Comparison of ENCODE assay signal across 14 cellular contexts in the genomic region with DNA sequence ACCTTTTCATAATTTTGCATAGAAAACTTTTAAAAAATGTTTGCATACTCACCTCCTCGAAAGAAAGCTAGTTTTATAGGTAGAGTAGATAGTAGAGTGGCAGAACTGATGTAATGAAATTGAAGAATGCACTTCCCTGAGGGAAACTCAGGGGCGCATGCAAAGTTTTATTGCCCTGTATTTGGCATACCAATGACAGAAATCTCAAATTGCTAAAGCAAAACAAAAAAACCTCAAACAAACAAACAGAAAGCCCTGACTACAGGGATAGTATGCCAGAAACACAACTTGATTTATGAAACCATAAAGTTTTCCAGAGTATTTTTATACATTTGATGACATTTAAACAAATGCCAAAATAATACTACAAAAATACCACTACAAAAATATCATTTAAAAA. TPM values are rescaled to one million over a fixed set of nuclear protein-coding genes. Genes with fewer than 3 reads are reported as not detected.
DNase-seq lines count a peak whose midpoint lies in the region; ATAC-seq, FAIRE-seq and TF ChIP-seq lines count a peak whose summit lies in the region.
"Had no signal": no experiment of that assay in that cellular context is flagged by ENCODE, and none has a peak within 500 bp of the region (broad histone marks: within the 10 kb centered on the region; RNA-seq: fewer than 3 reads in every experiment).

No MANE protein-coding gene starts in this region.

- H2AFZ ChIP-seq in neural progenitor cell (replicated peaks), result no peak overlapping the region

- H3K9me3 ChIP-seq in esophagus muscularis mucosa (no peaks in the 10 kb centered on the region), neural progenitor cell (ENCODE audit: low read depth) (no peaks in the 10 kb centered on the region), sigmoid colon (no peaks in the 10 kb centered on the region)

- intact Hi-C loops in Calu3 (cut with micrococcal nuclease; ENCODE audit: unreplicated experiment) (no loop called here), esophagus muscularis mucosa (cut with DNase I) (no loop called here), sigmoid colon (cut with DNase I) (no loop called here)

- DNase-seq in Calu3 (no peak), RCC 7860 (ENCODE audit: low spot score) (no peak), esophagus muscularis mucosa (ENCODE audit: extremely low spot score) (no peak), neural progenitor cell (ENCODE audit: low spot score) (no peak), NCI-H82 (lab: John Stamatoyannopoulos, UW) (no peak), H7 (no peak), sigmoid colon (no peak)
- no peak for DNase-seq in activated CD8-positive, alpha-beta T cell treated with anti-CD3 and anti-CD28 coated beads, Interleukin-2, amount 10 ng/mL, durations not matched to agents 7 days and 5 days
- DNase-seq: activated CD4-positive, alpha-beta T cell treated with anti-CD3 and anti-CD28 coated beads, Interleukin-2, amount 50 U/mL, for 1 hour; DMS53; RPMI8226; stimulated activated CD4-positive, alpha-beta T cell treated with anti-CD3 and anti-CD28 coated beads, Interleukin-12 subunit alpha, Interleukin-12 subunit beta, amount 100 ng/mL, for 4 hours; T-helper 2 cell had no signal

- H3K27ac ChIP-seq in esophagus muscularis mucosa (replicated peaks in 1 of 4) (peak overlapping the region in 1 of 4 donors; percentile 67), neural progenitor cell (peak overlapping the region; percentile 35), sigmoid colon (peak overlapping the region in 2 of 4 donors; percentile 33 to 78)

- TF ChIP-seq POLR2A in esophagus muscularis mucosa (IDR thresholded peaks at IDR 0.05; ENCODE audit: low read depth) (no peak), sigmoid colon (IDR thresholded peaks at IDR 0.05) (no peak)

- H3K4me3 ChIP-seq in esophagus muscularis mucosa (peak overlapping the region; percentile 3 to 52 (median 25)), neural progenitor cell (no peak overlapping the region), H7 (ENCODE audit: insufficient read depth, low read depth, low read length) (no peak overlapping the region), sigmoid colon (peak overlapping the region in 2 of 4 donors; percentile 50 to 53)

- H3K4me1 Mint-ChIP-seq in Calu3 (ENCODE audit: low read depth, unreplicated experiment), result peaks cover 30% of the 10 kb centered on the region
- H3K4me1 Mint-ChIP-seq in neural progenitor cell, result peaks cover 11% of the 10 kb centered on the region
- H3K4me1 Mint-ChIP-seq in activated CD8-positive, alpha-beta T cell treated with anti-CD3 and anti-CD28 coated beads, Interleukin-2, amount 10 ng/mL, durations not matched to agents 7 days and 5 days (ENCODE audit: low read depth), result no peaks in the 10 kb centered on the region

- H3K4me2 ChIP-seq in neural progenitor cell, result no peak overlapping the region

- H3K27me3 ChIP-seq in esophagus muscularis mucosa (no peaks in the 10 kb centered on the region), neural progenitor cell (no peaks in the 10 kb centered on the region), H7 (ENCODE audit: control insufficient read depth, insufficient read depth, low read length) (no peaks in the 10 kb centered on the region), sigmoid colon (no peaks in the 10 kb centered on the region)

- peak; percentile 10 for FAIRE-seq in RCC 7860 (lab: Jason Lieb, UNC)

- no peaks in the 10 kb centered on the region for H3F3A ChIP-seq in neural progenitor cell (ENCODE audit: low read depth)

- peaks cover 10 to 22% (median 16%) of the 10 kb centered on the region in 4 donors for H3K4me1 ChIP-seq in esophagus muscularis mucosa
- H3K4me1 ChIP-seq in neural progenitor cell, result peaks cover 13% of the 10 kb centered on the region
- H3K4me1 ChIP-seq in sigmoid colon, result peaks cover 0 to 27% (median 12%) of the 10 kb centered on the region in 4 donors

- no peaks in the 10 kb centered on the region for H3K27me3 Mint-ChIP-seq in Calu3 (ENCODE audit: unreplicated experiment)
- no peaks in the 10 kb centered on the region for H3K27me3 Mint-ChIP-seq in neural progenitor cell (ENCODE audit: insufficient read depth, low read depth)
- H3K27me3 Mint-ChIP-seq in activated CD8-positive, alpha-beta T cell treated with anti-CD3 and anti-CD28 coated beads, Interleukin-2, amount 10 ng/mL, durations not matched to agents 7 days and 5 days (ENCODE audit: low read depth), result no peaks in the 10 kb centered on the region

- H3K36me3 ChIP-seq in esophagus muscularis mucosa (no peaks in the 10 kb centered on the region), neural progenitor cell (no peaks in the 10 kb centered on the region), H7 (replicated peaks; ENCODE audit: control insufficient read depth, insufficient read depth, low read length) (no peaks in the 10 kb centered on the region), sigmoid colon (no peaks in the 10 kb centered on the region)

- WGBS in esophagus muscularis mucosa, result 64% methylated on average over 2 of the region's 2 CpGs
- WGBS in sigmoid colon, 2 donors, result 22 to 53% methylated on average over 2 of the region's 2 CpGs

- BruUV-seq in Calu3 (replicated peaks; lab: Mats Ljungman, UMichigan), result no TSS peak

- H3K27ac Mint-ChIP-seq in Calu3 (ENCODE audit: unreplicated experiment) (no peak overlapping the region), neural progenitor cell (no peak overlapping the region)
- no peak overlapping the region for H3K27ac Mint-ChIP-seq in activated CD8-positive, alpha-beta T cell treated with anti-CD3 and anti-CD28 coated beads, Interleukin-2, amount 10 ng/mL, durations not matched to agents 7 days and 5 days

- CTCF ChIA-PET in Calu3 (lab: Charles Lee), result no interaction called here
- CTCF ChIA-PET in activated CD8-positive, alpha-beta T cell treated with anti-CD3 and anti-CD28 coated beads, Interleukin-2, amount 10 ng/mL, durations not matched to agents 7 days and 5 days (lab: Charles Lee), result interaction anchor here (0.7 kb wide), 1 partner anchor 103 kb away, joined by 3 read pairs; no protein-coding TSS in a partner anchor

- no peaks in the 10 kb centered on the region for H4K20me1 ChIP-seq in neural progenitor cell (ENCODE audit: low read depth)

- H3K4me3 Mint-ChIP-seq in Calu3 (ENCODE audit: low read depth, unreplicated experiment) (peak overlapping the region; percentile 34), neural progenitor cell (no peak overlapping the region)
- no peak overlapping the region for H3K4me3 Mint-ChIP-seq in activated CD8-positive, alpha-beta T cell treated with anti-CD3 and anti-CD28 coated beads, Interleukin-2, amount 10 ng/mL, durations not matched to agents 7 days and 5 days

- POLR2A ChIA-PET in activated CD8-positive, alpha-beta T cell treated with anti-CD3 and anti-CD28 coated beads, Interleukin-2, amount 10 ng/mL, durations not matched to agents 7 days and 5 days (lab: Charles Lee), result no interaction called here

- H3K36me3 Mint-ChIP-seq in Calu3 (ENCODE audit: insufficient read depth, unreplicated experiment) (peaks cover 22% of the 10 kb centered on the region), neural progenitor cell (no peaks in the 10 kb centered on the region)
- no peaks in the 10 kb centered on the region for H3K36me3 Mint-ChIP-seq in activated CD8-positive, alpha-beta T cell treated with anti-CD3 and anti-CD28 coated beads, Interleukin-2, amount 10 ng/mL, durations not matched to agents 7 days and 5 days (ENCODE audit: low read depth)

- ATAC-seq in activated CD8-positive, alpha-beta T cell treated with anti-CD3 and anti-CD28 coated beads, Interleukin-2, amount 10 ng/mL, durations not matched to agents 7 days and 5 days, result no peak

- H3K9ac ChIP-seq in neural progenitor cell, result no peak overlapping the region

- H3K9me3 Mint-ChIP-seq in Calu3 (ENCODE audit: low read depth, unreplicated experiment), result no peaks in the 10 kb centered on the region
- H3K9me3 Mint-ChIP-seq in neural progenitor cell, result no peaks in the 10 kb centered on the region
- no peaks in the 10 kb centered on the region for H3K9me3 Mint-ChIP-seq in activated CD8-positive, alpha-beta T cell treated with anti-CD3 and anti-CD28 coated beads, Interleukin-2, amount 10 ng/mL, durations not matched to agents 7 days and 5 days (ENCODE audit: insufficient read depth)

- TF ChIP-seq EP300 in esophagus muscularis mucosa (IDR thresholded peaks at IDR 0.05) (no peak), sigmoid colon (IDR thresholded peaks at IDR 0.05) (no peak)

- no peak for TF ChIP-seq CTCF in Calu3 (IDR thresholded peaks at IDR 0.05; ENCODE audit: unreplicated experiment)
- TF ChIP-seq CTCF in esophagus muscularis mucosa (IDR thresholded peaks at IDR 0.05), result no peak
- no peak for TF ChIP-seq CTCF in neural progenitor cell (IDR thresholded peaks at IDR 0.05)
- no peak for TF ChIP-seq CTCF in sigmoid colon (IDR thresholded peaks at IDR 0.05)

- H3K79me2 ChIP-seq in neural progenitor cell (ENCODE audit: low read depth), result no peaks in the 10 kb centered on the region

RNA-seq across cellular contexts. Expression of gene RASSF9, which starts 1.8 kb away (rescaled TPM):
- total RNA-seq in Calu3 (2022) (3.0 and 3.3 TPM in 2 replicates), esophagus muscularis mucosa (1 to 10 TPM; 1.2 to 3.6 (median 2.1) TPM), neural progenitor cell (ENCODE audit: low replicate concordance) (0.06 TPM in 1 of 2 replicates, not detected in the other), sigmoid colon (1 to 10 TPM; 2.7 to 3.9 (median 3.3) TPM)
- 0.41 and 0.87 TPM in 2 replicates for total RNA-seq in H7 (2014; rRNA removed; shearing (Covaris generic))
- total RNA-seq in activated CD8-positive, alpha-beta T cell treated with anti-CD3 and anti-CD28 coated beads, Interleukin-2, amount 10 ng/mL, durations not matched to agents 7 days and 5 days, result not detected
- under 1 TPM in 2 of 3 donors, not detected in 1; 0.32 to 0.60 TPM for polyA plus RNA-seq in sigmoid colon

RNA-seq across cellular contexts. Expression of gene NTS, which starts 39.7 kb away (rescaled TPM):
- total RNA-seq in Calu3 (2022) (not detected in 2 replicates), esophagus muscularis mucosa (under 1 TPM in 2 of 4 donors, not detected in 2; 0.33 to 0.40 TPM), neural progenitor cell (ENCODE audit: low replicate concordance) (0.40 TPM in 1 of 2 replicates, not detected in the other), sigmoid colon (not detected)
- 219 and 319 TPM in 2 replicates for total RNA-seq in H7 (2014; rRNA removed; shearing (Covaris generic))
- total RNA-seq in activated CD8-positive, alpha-beta T cell treated with anti-CD3 and anti-CD28 coated beads, Interleukin-2, amount 10 ng/mL, durations not matched to agents 7 days and 5 days, result not detected
- polyA plus RNA-seq in sigmoid colon, result under 1 TPM in 1 of 3 donors, not detected in 2; 0.50 TPM
- total RNA-seq: fibroblast of lung had no signal
- polyA plus RNA-seq: fibroblast of lung had no signal

Comparison
In these comparisons a context has a peak if more than half of its experiments do, and no peak if none do; other contexts are left out.
1. H3K4me3 ChIP-seq: peak in esophagus muscularis mucosa (4 of 4); none in neural progenitor cell (single experiment) and H7 (single experiment).
2. RNA of gene NTS, which starts 39.7 kb away (total RNA-seq): 219 to 319 TPM in H7; not detected in sigmoid colon, 0.33 to 0.40 TPM in esophagus muscularis mucosa, 0.40 TPM in neural progenitor cell, not detected in Calu3 and not detected in activated CD8-positive, alpha-beta T cell treated with anti-CD3 and anti-CD28 coated beads, Interleukin-2, amount 10 ng/mL, durations not matched to agents 7 days and 5 days; every median in the first group is over 100 times any median in the second.